4 cellular contexts compared by ENCODE assay signal in the genomic region with DNA sequence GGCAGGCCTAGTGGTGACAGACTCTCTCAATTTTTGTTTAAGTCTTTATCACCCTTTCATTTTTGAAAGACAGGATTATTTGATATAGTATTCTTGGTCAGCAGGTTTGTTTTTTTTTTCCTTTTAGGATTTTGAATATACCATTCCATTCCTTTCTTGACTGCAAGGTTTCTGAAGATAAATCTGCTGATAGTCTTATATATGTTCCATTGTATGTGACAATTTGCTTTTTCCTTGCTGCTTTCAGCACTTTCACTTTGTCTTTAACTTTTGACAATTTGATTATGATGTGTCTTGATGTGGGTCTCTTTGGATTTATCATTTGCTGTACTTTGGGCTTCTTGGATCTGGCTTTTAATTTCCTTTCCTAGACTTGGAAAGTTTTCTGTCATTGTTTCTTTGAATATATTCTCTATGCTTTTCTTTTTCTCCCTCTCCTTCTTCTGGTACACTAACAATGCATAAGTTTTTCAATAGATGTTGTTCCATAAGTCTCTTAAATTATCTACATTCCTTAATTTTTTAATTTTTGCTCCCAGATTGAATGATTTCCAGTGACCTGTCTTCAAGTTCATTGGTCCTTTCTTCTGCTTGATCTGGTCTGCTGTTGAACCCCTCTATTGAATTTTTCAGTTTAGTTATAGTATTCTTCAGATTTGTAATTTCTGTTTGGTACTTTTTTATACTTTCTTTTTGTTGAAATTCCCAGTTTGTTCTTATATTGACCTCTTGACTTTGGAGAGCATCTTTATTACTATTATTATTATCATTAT.
TF ChIP-seq lines count a peak whose summit lies in the region.

No MANE protein-coding gene starts in this region.

TF ChIP-seq in SK-N-SH treated with all-trans-retinoic acid at 6 μM for 48 hours, 23 proteins besides CTCF, POLR2A, EP300 and RAD21:
- TF ChIP-seq ZFP30 (CRISPR knock-in tag; IDR thresholded peaks at IDR 0.05) (peak; percentile 63), ARNTL (CRISPR knock-in tag; IDR thresholded peaks at IDR 0.05; ENCODE audit: borderline replicate concordance, low read depth) (no peak), ISL1 (CRISPR knock-in tag; IDR thresholded peaks at IDR 0.05) (no peak), GLIS3 (CRISPR knock-in tag; IDR thresholded peaks at IDR 0.05) (no peak)

TF ChIP-seq in SK-N-SH, 30 proteins besides CTCF, POLR2A, EP300 and RAD21 (continues in another document):
- TF ChIP-seq POLR2AphosphoS5 (IDR thresholded peaks at IDR 0.05; ENCODE audit: low read depth, low read length) (no peak), YY1 (IDR thresholded peaks at IDR 0.05; ENCODE audit: low read depth) (no peak), FOXJ3 (CRISPR knock-in tag; IDR thresholded peaks at IDR 0.05) (no peak), TCF12 (IDR thresholded peaks at IDR 0.05) (no peak), JUND (IDR thresholded peaks at IDR 0.05) (no peak), TAF1 (IDR thresholded peaks at IDR 0.05; ENCODE audit: borderline replicate concordance, low read depth, low read length) (no peak), NRF1 (IDR thresholded peaks at IDR 0.05; ENCODE audit: low read depth, low read length) (no peak), SIN3A (IDR thresholded peaks at IDR 0.05; ENCODE audit: borderline replicate concordance, low read depth, low read length) (no peak), CHD2 (IDR thresholded peaks at IDR 0.05; ENCODE audit: low read length, partially characterized antibody) (no peak), RCOR1 (IDR thresholded peaks at IDR 0.05; ENCODE audit: low read length) (no peak), FOSL2 (IDR thresholded peaks at IDR 0.05; ENCODE audit: borderline replicate concordance, low read depth) (no peak), SMC3 (IDR thresholded peaks at IDR 0.05; ENCODE audit: low read depth, low read length) (no peak), NFIC (IDR thresholded peaks at IDR 0.05; ENCODE audit: borderline replicate concordance) (no peak), GATA2 (CRISPR knock-in tag; IDR thresholded peaks at IDR 0.05) (no peak), RFX5 (IDR thresholded peaks at IDR 0.05; ENCODE audit: low read length) (no peak), MXI1 (IDR thresholded peaks at IDR 0.05; ENCODE audit: low read depth, low read length) (no peak)
- TF ChIP-seq, protein P1, sequence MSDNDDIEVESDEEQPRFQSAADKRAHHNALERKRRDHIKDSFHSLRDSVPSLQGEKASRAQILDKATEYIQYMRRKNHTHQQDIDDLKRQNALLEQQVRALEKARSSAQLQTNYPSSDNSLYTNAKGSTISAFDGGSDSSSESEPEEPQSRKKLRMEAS (IDR thresholded peaks at IDR 0.05; ENCODE audit: low read depth), result no peak
- TF ChIP-seq, protein P2, sequence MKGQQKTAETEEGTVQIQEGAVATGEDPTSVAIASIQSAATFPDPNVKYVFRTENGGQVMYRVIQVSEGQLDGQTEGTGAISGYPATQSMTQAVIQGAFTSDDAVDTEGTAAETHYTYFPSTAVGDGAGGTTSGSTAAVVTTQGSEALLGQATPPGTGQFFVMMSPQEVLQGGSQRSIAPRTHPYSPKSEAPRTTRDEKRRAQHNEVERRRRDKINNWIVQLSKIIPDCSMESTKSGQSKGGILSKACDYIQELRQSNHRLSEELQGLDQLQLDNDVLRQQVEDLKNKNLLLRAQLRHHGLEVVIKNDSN (IDR thresholded peaks at IDR 0.05; ENCODE audit: borderline replicate concordance, low read depth), result no peak
- TF ChIP-seq, protein P3, sequence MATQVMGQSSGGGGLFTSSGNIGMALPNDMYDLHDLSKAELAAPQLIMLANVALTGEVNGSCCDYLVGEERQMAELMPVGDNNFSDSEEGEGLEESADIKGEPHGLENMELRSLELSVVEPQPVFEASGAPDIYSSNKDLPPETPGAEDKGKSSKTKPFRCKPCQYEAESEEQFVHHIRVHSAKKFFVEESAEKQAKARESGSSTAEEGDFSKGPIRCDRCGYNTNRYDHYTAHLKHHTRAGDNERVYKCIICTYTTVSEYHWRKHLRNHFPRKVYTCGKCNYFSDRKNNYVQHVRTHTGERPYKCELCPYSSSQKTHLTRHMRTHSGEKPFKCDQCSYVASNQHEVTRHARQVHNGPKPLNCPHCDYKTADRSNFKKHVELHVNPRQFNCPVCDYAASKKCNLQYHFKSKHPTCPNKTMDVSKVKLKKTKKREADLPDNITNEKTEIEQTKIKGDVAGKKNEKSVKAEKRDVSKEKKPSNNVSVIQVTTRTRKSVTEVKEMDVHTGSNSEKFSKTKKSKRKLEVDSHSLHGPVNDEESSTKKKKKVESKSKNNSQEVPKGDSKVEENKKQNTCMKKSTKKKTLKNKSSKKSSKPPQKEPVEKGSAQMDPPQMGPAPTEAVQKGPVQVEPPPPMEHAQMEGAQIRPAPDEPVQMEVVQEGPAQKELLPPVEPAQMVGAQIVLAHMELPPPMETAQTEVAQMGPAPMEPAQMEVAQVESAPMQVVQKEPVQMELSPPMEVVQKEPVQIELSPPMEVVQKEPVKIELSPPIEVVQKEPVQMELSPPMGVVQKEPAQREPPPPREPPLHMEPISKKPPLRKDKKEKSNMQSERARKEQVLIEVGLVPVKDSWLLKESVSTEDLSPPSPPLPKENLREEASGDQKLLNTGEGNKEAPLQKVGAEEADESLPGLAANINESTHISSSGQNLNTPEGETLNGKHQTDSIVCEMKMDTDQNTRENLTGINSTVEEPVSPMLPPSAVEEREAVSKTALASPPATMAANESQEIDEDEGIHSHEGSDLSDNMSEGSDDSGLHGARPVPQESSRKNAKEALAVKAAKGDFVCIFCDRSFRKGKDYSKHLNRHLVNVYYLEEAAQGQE (IDR thresholded peaks at IDR 0.05; ENCODE audit: low read depth, low read length), result no peak

TF ChIP-seq in HEK293, 187 proteins besides CTCF, POLR2A, EP300 and RAD21:
- TF ChIP-seq ZNF423 (tag by site-specific recombination; IDR thresholded peaks at IDR 0.05), result no peak
- no peak for TF ChIP-seq OSR2 (tag by site-specific recombination; IDR thresholded peaks at IDR 0.05)
- no peak for TF ChIP-seq ZNF16 (tag by site-specific recombination; IDR thresholded peaks at IDR 0.05; ENCODE audit: low read depth)
- TF ChIP-seq ZNF140 (tag by site-specific recombination; IDR thresholded peaks at IDR 0.05), result no peak
- peak; percentile 97 for TF ChIP-seq SETDB1 (IDR thresholded peaks at IDR 0.05; ENCODE audit: insufficient read length, low read length)
- no peak for TF ChIP-seq MYNN (tag by site-specific recombination; IDR thresholded peaks at IDR 0.05; ENCODE audit: borderline replicate concordance)
- TF ChIP-seq, protein P4, sequence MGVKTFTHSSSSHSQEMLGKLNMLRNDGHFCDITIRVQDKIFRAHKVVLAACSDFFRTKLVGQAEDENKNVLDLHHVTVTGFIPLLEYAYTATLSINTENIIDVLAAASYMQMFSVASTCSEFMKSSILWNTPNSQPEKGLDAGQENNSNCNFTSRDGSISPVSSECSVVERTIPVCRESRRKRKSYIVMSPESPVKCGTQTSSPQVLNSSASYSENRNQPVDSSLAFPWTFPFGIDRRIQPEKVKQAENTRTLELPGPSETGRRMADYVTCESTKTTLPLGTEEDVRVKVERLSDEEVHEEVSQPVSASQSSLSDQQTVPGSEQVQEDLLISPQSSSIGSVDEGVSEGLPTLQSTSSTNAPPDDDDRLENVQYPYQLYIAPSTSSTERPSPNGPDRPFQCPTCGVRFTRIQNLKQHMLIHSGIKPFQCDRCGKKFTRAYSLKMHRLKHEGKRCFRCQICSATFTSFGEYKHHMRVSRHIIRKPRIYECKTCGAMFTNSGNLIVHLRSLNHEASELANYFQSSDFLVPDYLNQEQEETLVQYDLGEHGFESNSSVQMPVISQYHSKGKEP (tag by site-specific recombination; IDR thresholded peaks at IDR 0.05), result no peak
- TF ChIP-seq ZNF791 (tag by site-specific recombination; IDR thresholded peaks at IDR 0.05), result peak; percentile 99
- TF ChIP-seq, protein P5, sequence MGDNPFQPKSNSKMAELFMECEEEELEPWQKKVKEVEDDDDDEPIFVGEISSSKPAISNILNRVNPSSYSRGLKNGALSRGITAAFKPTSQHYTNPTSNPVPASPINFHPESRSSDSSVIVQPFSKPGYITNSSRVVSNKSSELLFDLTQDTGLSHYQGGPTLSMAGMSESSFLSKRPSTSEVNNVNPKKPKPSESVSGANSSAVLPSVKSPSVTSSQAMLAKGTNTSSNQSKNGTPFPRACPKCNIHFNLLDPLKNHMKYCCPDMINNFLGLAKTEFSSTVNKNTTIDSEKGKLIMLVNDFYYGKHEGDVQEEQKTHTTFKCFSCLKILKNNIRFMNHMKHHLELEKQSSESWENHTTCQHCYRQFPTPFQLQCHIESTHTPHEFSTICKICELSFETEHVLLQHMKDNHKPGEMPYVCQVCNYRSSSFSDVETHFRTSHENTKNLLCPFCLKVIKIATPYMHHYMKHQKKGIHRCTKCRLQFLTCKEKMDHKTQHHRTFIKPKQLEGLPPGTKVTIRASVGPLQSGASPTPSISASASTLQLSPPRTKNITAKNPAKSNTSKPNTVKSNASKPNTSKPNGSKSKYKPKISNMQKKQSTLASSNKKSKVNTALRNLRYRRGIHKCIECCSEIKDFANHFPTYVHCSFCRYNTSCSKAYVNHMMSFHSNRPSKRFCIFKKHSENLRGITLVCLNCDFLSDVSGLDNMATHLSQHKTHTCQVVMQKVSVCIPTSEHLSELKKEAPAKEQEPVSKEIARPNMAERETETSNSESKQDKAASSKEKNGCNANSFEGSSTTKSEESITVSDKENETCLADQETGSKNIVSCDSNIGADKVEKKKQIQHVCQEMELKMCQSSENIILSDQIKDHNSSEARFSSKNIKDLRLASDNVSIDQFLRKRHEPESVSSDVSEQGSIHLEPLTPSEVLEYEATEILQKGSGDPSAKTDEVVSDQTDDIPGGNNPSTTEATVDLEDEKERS (tag by site-specific recombination; IDR thresholded peaks at IDR 0.05), result peak; percentile 46; the same call in 1 of the 2 replicates

TF ChIP-seq in GM12878, 131 proteins besides CTCF, POLR2A, EP300 and RAD21:
- TF ChIP-seq CBX5 (IDR thresholded peaks at IDR 0.05; ENCODE audit: low read depth) (peak; percentile 96), KDM1A (IDR thresholded peaks at IDR 0.05; ENCODE audit: borderline replicate concordance) (no peak)
